Comparison of ENCODE assay signal across 1 cellular context in the genomic region with DNA sequence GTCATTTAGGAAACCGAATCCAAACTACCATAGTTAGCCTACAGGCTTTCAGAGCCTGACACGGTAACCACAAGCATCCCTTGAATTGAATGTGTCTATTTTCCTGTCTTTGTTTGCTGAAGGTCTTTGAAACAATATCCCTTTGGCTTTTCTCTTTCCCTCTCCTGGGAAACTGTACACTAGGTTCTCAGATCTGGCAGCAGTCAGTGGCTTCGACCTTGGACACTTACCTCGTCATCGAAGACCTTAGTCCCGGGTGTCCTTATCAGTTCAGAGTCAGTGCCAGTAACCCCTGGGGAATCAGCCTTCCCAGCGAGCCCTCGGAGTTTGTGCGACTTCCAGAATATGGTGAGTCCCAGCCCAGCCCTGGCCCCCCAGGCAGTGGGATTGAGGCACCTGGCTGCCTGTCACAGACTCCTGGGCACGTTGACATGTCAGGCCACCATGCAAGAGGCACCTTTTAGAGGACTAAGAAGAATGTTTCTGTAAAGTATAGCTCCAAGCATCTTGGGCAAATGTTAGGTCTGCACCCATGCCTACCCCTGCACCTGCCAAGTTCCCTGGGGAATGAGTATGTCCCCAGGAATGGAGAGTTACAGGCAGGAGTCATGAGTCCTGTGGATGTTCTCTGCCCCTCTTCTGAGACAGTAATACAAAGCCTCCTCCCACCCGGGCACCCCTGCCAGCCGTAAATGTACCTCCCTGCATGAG.
TF ChIP-seq lines count a peak whose summit lies in the region.

No MANE protein-coding gene starts in this region.

TF ChIP-seq in K562, 482 proteins besides CTCF, POLR2A, EP300 and RAD21 (continued from another document):
- TF ChIP-seq ZZZ3 (IDR thresholded peaks at IDR 0.05) (no peak), TSC22D4 (tag; IDR thresholded peaks at IDR 0.05) (no peak), RBM15 (IDR thresholded peaks at IDR 0.05; ENCODE audit: insufficient read depth, low read length) (no peak)
